In the genomic region with DNA sequence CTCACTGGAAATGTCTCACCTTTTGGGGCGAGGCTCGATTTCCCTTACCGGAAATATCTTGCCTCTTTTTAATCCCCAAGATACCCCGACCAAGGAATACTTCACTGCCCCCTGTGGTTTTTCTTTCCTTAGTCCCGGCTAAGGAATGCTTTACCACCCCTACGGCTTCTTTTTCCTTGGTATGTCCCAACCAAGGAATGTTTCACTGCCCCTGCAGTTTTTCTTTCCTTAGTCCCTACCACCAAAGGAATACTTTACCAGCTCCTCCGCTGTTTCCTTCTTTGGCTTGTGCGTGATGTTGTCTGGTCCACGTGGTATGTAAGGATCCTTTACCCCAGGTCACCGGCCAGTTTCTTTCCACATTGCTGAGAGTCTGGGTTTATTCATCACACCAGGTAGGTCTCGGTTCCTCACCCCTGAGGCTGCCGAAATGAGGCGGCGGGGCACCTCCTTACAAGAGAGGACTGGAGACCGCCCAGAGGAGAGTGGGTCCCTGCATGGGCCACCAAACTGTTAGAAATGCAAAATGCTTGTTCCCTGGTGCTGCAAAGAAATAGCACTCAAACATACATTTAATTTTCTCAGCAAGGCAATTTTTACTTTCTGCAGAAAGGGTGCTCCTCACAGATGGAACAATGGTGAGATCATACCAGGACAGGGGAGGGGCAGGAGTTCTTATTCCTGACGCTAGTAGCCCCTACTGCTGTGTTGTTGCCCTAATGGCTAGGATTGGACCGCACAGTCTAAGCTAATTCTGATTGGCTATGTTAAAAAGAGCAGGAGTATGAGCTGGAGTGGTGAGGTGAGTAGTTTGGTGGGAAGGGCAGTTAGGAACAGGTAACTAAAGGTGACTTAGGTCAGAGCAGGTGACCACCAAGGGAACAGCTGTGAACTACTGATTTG, we compare ENCODE assay signal across 28 cellular contexts. TPM values are rescaled to one million over a fixed set of nuclear protein-coding genes. Genes with fewer than 3 reads are reported as not detected.
DNase-seq lines count a peak whose midpoint lies in the region; ATAC-seq, FAIRE-seq and TF ChIP-seq lines count a peak whose summit lies in the region.
"Had no signal": no experiment of that assay in that cellular context is flagged by ENCODE, and none has a peak within 500 bp of the region (broad histone marks: within the 10 kb centered on the region; RNA-seq: fewer than 3 reads in every experiment).

No MANE protein-coding gene starts in this region.

- no peak for FAIRE-seq in HepG2 (lab: Jason Lieb, UNC)
- FAIRE-seq: A204.1, keratinocyte had no signal

- in situ Hi-C loops in HepG2 (cut with HindIII; ENCODE audit: extremely low pct_ligation_motif_present, low pct_unique_long_range_greater_than_20kb): no loop called here

- H3K27me3 ChIP-seq in HepG2 (ENCODE audit: control insufficient read depth in 1 of 2, insufficient read depth in 2 of 2, low read length in 2 of 2): no peaks in the 10 kb centered on the region
- H3K27me3 ChIP-seq in right lobe of liver: no peaks in the 10 kb centered on the region
- no peaks in the 10 kb centered on the region for H3K27me3 ChIP-seq in mesendoderm (ENCODE audit: insufficient read depth, low read length, poor library complexity)
- H3K27me3 ChIP-seq: brain microvascular endothelial cell, MG63, suprapubic skin had no signal

- no peaks in the 10 kb centered on the region for H4K20me1 ChIP-seq in HepG2 (ENCODE audit: insufficient read depth, low read length)

- no peak overlapping the region for H2BK15ac ChIP-seq in mesendoderm (replicated peaks; ENCODE audit: low read depth)

- no peak overlapping the region for H4K8ac ChIP-seq in mesendoderm (ENCODE audit: low read depth, low read length)

- intact Hi-C loops in HepG2 (cut with micrococcal nuclease; ENCODE audit: unreplicated experiment): no loop called here
- intact Hi-C loops in right lobe of liver (cut with DNase I): no loop called here

- H3K9me3 ChIP-seq in HepG2 (ENCODE audit: low read length): peaks cover 25% of the 10 kb centered on the region
- H3K9me3 ChIP-seq in right lobe of liver: peaks cover 0 to 15% (median 4%) of the 10 kb centered on the region in 4 donors

- no peak overlapping the region for H3K27ac ChIP-seq in HepG2 (ENCODE audit: extremely low read length, insufficient read depth, low read length)
- H3K27ac ChIP-seq in right lobe of liver: no peak overlapping the region
- no peak overlapping the region for H3K27ac ChIP-seq in mesendoderm (ENCODE audit: low read depth, low read length)
- H3K27ac ChIP-seq: brain microvascular endothelial cell, epithelial cell of prostate, suprapubic skin had no signal

- POLR2A ChIA-PET in HepG2 (lab: Yijun Ruan, JAX): interaction anchor here (0.9 to 1.2 kb wide), 2 partner anchors 17 to 152 kb away, joined by 3 read pairs; partner anchors contain the start of gene RNU4ATAC

- H3K4ac ChIP-seq in mesendoderm (ENCODE audit: low read depth, low read length): no peak overlapping the region

- H3K79me1 ChIP-seq in mesendoderm (ENCODE audit: low read length): no peaks in the 10 kb centered on the region

- H2AK5ac ChIP-seq in mesendoderm (ENCODE audit: low read length): no peak overlapping the region

- no peaks in the 10 kb centered on the region for H3K36me3 ChIP-seq in HepG2 (replicated peaks in 1 of 2; ENCODE audit: control insufficient read depth in 1 of 2, insufficient read depth in 2 of 2, low read length in 2 of 2)
- H3K36me3 ChIP-seq in right lobe of liver: no peaks in the 10 kb centered on the region
- H3K36me3 ChIP-seq in mesendoderm (ENCODE audit: control insufficient read depth, insufficient read depth, low read length): no peaks in the 10 kb centered on the region
- H3K36me3 ChIP-seq: brain microvascular endothelial cell, MG63, suprapubic skin had no signal

- no TSS peak for BruUV-seq in HepG2 (replicated peaks; lab: Mats Ljungman, UMichigan)

- H3K4me3 Mint-ChIP-seq in chondrocyte (ENCODE audit: unreplicated experiment): peak overlapping the region; percentile 71
- no peak overlapping the region for H3K4me3 Mint-ChIP-seq in effector memory CD8-positive, alpha-beta T cell
- H3K4me3 Mint-ChIP-seq: activated CD8-positive, alpha-beta T cell treated with anti-CD3 and anti-CD28 coated beads for 36 hours; activated naive CD4-positive, alpha-beta T cell treated with anti-CD3 and anti-CD28 coated beads, Interleukin-2, amount 10 ng/mL, durations not matched to agents 7 days and 5 days; activated T-helper 1 cell treated with anti-CD3 and anti-CD28 coated beads, Interleukin-12 subunit alpha, Interleukin-12 subunit beta, Interleukin-2, Interleukin-4 antibody, amounts not matched to agents 30 ng/mL and 10 ng/mL and 1 ng/mL, durations not matched to agents 14 hours and 24 hours and 36 hours; naive thymus-derived CD4-positive, alpha-beta T cell had no signal

- TF ChIP-seq POLR2A in HepG2 (IDR thresholded peaks at IDR 0.05; ENCODE audit: insufficient read depth in 1 of 2, low read depth in 2 of 2, low read length in 2 of 2): no peak
- TF ChIP-seq POLR2A in right lobe of liver (IDR thresholded peaks at IDR 0.05): no peak

- H3K4me1 Mint-ChIP-seq in chondrocyte (ENCODE audit: low read depth): peaks cover 9% of the 10 kb centered on the region
- no peaks in the 10 kb centered on the region for H3K4me1 Mint-ChIP-seq in effector memory CD8-positive, alpha-beta T cell (ENCODE audit: low read depth in 2 of 2)

- 61% methylated on average over 17 of the region's 17 CpGs for WGBS in HepG2 (ENCODE audit: low lambda C conversion rate)
- WGBS in right lobe of liver (ENCODE audit: insufficient coverage, low coverage, low lambda C conversion rate, missing lambda C conversion rate): 80% methylated on average over 16 of the region's 17 CpGs
- no CpG with 5 or more reads among the region's 17 CpGs for WGBS in mesendoderm (ENCODE audit: extremely low coverage, insufficient coverage, low lambda C conversion rate)

- H3K56ac ChIP-seq in mesendoderm (ENCODE audit: low read length): no peak overlapping the region

- peaks cover 35% of the 10 kb centered on the region for H3K9me3 Mint-ChIP-seq in chondrocyte (ENCODE audit: low read depth)
- H3K9me3 Mint-ChIP-seq in effector memory CD8-positive, alpha-beta T cell: peaks cover 2 to 17% of the 10 kb centered on the region in 2 donors

- no peak overlapping the region for H3K18ac ChIP-seq in mesendoderm (ENCODE audit: low read length)

- H2AFZ ChIP-seq in HepG2 (ENCODE audit: low read length): no peak overlapping the region

- no peak overlapping the region for H3K4me2 ChIP-seq in HepG2 (ENCODE audit: low read depth, low read length)
- H3K4me2 ChIP-seq in mesendoderm (ENCODE audit: low read length): no peak overlapping the region

- no peak overlapping the region for H3K9ac ChIP-seq in HepG2 (ENCODE audit: insufficient read depth, low read depth, low read length)
- H3K9ac ChIP-seq in mesendoderm (ENCODE audit: low read length): no peak overlapping the region

- no peak for TF ChIP-seq RAD21 in HepG2 (CRISPR knock-in tag; IDR thresholded peaks at IDR 0.05)

- no peak for TF ChIP-seq CTCF in HepG2 (CRISPR knock-in tag; IDR thresholded peaks at IDR 0.05)
- no peak for TF ChIP-seq CTCF in right lobe of liver (IDR thresholded peaks at IDR 0.05)
- no peak for TF ChIP-seq CTCF in chondrocyte (IDR thresholded peaks at IDR 0.05)

- H3K27ac Mint-ChIP-seq in chondrocyte (ENCODE audit: unreplicated experiment): peak overlapping the region; percentile 57
- no peak overlapping the region for H3K27ac Mint-ChIP-seq in effector memory CD8-positive, alpha-beta T cell
- H3K27ac Mint-ChIP-seq: activated CD8-positive, alpha-beta T cell treated with anti-CD3 and anti-CD28 coated beads for 36 hours; activated naive CD4-positive, alpha-beta T cell treated with anti-CD3 and anti-CD28 coated beads, Interleukin-2, amount 10 ng/mL, durations not matched to agents 7 days and 5 days; activated T-helper 1 cell treated with anti-CD3 and anti-CD28 coated beads, Interleukin-12 subunit alpha, Interleukin-12 subunit beta, Interleukin-2, Interleukin-4 antibody, amounts not matched to agents 30 ng/mL and 10 ng/mL and 1 ng/mL, durations not matched to agents 14 hours and 24 hours and 36 hours had no signal

- no peak overlapping the region for H4K5ac ChIP-seq in mesendoderm (ENCODE audit: low read length)

- H3K79me2 ChIP-seq in HepG2 (ENCODE audit: insufficient read depth, low read length) (no peaks in the 10 kb centered on the region), mesendoderm (ENCODE audit: control insufficient read depth, insufficient read depth, low read length) (no peaks in the 10 kb centered on the region)

- CTCF ChIA-PET in HepG2 (lab: Yijun Ruan, JAX; ENCODE audit: low intra/inter-chr PET ratio, low total read pairs): no interaction called here

- no peak overlapping the region for H2BK120ac ChIP-seq in mesendoderm (ENCODE audit: low read depth, low read length)

- DNase-seq in HepG2 (ENCODE audit: low spot score) (no peak), right lobe of liver (no peak), chondrocyte (ENCODE audit: low spot score) (no peak), mesendoderm (peak; percentile 23), DMS 273 (lab: John Stamatoyannopoulos, UW; ENCODE audit: unreplicated experiment) (no peak), anterior cingulate cortex (lab: John Stamatoyannopoulos, UW) (no peak)
- DNase-seq in effector memory CD8-positive, alpha-beta T cell: no peak
- DNase-seq: activated CD8-positive, alpha-beta memory T cell treated with anti-CD3 and anti-CD28 coated beads, Interleukin-2, amount 50 U/mL, for 48 hours; activated CD8-positive, alpha-beta T cell treated with anti-CD3 and anti-CD28 coated beads for 36 hours; activated naive CD4-positive, alpha-beta T cell treated with anti-CD3 and anti-CD28 coated beads, Interleukin-2, amount 10 ng/mL, durations not matched to agents 7 days and 5 days; brain microvascular endothelial cell; DMS79; GDM1; hypothalamus; KBM-7; left ventricle myocardium superior; MG63; midbrain; naive thymus-derived CD4-positive, alpha-beta T cell; NCI-H2029 treated with DMSO at 0.1 percent for 48 hours; stimulated activated naive CD4-positive, alpha-beta T cell treated with Interleukin-2 at 50 U/mL for 16 hours had no signal

- ATAC-seq in HepG2 (no peak), right lobe of liver (no peak), GM18907 (IDR thresholded peaks at IDR 0.05; ENCODE audit: unreplicated experiment) (no peak)
- no peak for ATAC-seq in effector memory CD8-positive, alpha-beta T cell (replicated peaks)
- ATAC-seq: activated CD8-positive, alpha-beta T cell treated with anti-CD3 and anti-CD28 coated beads for 36 hours; left ventricle myocardium superior; naive thymus-derived CD4-positive, alpha-beta T cell; Right ventricle myocardium inferior had no signal

- H3K4me1 ChIP-seq in HepG2 (ENCODE audit: insufficient read depth, low read length) (peaks cover 19% of the 10 kb centered on the region), right lobe of liver (no peaks in the 10 kb centered on the region), mesendoderm (ENCODE audit: control insufficient read depth, low read depth, low read length) (no peaks in the 10 kb centered on the region)
- H3K4me1 ChIP-seq: suprapubic skin had no signal

- no peak overlapping the region for H3K23ac ChIP-seq in mesendoderm (ENCODE audit: low read length)

- H3K36me3 Mint-ChIP-seq in chondrocyte (ENCODE audit: low read depth): peaks cover 11% of the 10 kb centered on the region
- no peaks in the 10 kb centered on the region for H3K36me3 Mint-ChIP-seq in effector memory CD8-positive, alpha-beta T cell (ENCODE audit: insufficient read depth)

- no peaks in the 10 kb centered on the region for H3K27me3 Mint-ChIP-seq in chondrocyte (ENCODE audit: low read depth)
- no peaks in the 10 kb centered on the region for H3K27me3 Mint-ChIP-seq in effector memory CD8-positive, alpha-beta T cell
- H3K27me3 Mint-ChIP-seq: activated CD8-positive, alpha-beta T cell treated with anti-CD3 and anti-CD28 coated beads for 36 hours had no signal

- no peak for TF ChIP-seq EP300 in HepG2 (IDR thresholded peaks at IDR 0.05; ENCODE audit: low read depth in 2 of 2, low read length in 2 of 2)
- TF ChIP-seq EP300 in HepG2 (CRISPR knock-in tag; IDR thresholded peaks at IDR 0.05; ENCODE audit: borderline replicate concordance): no peak

- no peak overlapping the region for H2BK5ac ChIP-seq in mesendoderm (ENCODE audit: low read length)

- H3K4me3 ChIP-seq in HepG2 (replicated peaks in 1 of 3; ENCODE audit: insufficient read depth in 1 of 3, low read depth in 2 of 3, low read length in 3 of 3): no peak overlapping the region
- no peak overlapping the region for H3K4me3 ChIP-seq in right lobe of liver
- H3K4me3 ChIP-seq in mesendoderm (ENCODE audit: low read length): peak overlapping the region; percentile 28
- H3K4me3 ChIP-seq: MG63, suprapubic skin had no signal

RNA-seq across cellular contexts. Expression of gene CLASP1, which starts 33.4 kb away (rescaled TPM):
- 47.9 and 63.6 TPM in 2 replicates for total RNA-seq in HepG2 (2016; rRNA removed; fragmentation: Illumina TruSeq; extraction: Trizol)
- 24.7 and 26.3 TPM in 2 replicates for total RNA-seq in HepG2 (2016; cell fraction: cytosol; rRNA removed; fragmentation: Illumina TruSeq; extraction: Trizol; ENCODE audit: low read depth)
- 46.4 and 58.7 TPM in 2 replicates for total RNA-seq in HepG2 (2016; cell fraction: insoluble cytoplasmic fraction; rRNA removed; fragmentation: Illumina TruSeq; extraction: Trizol)
- total RNA-seq in HepG2 (2016; cell fraction: membrane; rRNA removed; fragmentation: Illumina TruSeq; extraction: Trizol): 21.5 and 29.4 TPM in 2 replicates
- 111 and 117 TPM in 2 replicates for total RNA-seq in HepG2 (2016; cell fraction: nucleus; rRNA removed; fragmentation: Illumina TruSeq; extraction: Trizol)
- 9.4 and 11.7 TPM in 2 replicates for polyA plus RNA-seq in HepG2 (2011; rRNA removed)
- 4.0 and 4.5 TPM in 2 replicates for polyA plus RNA-seq in HepG2 (2011; cell fraction: cytosol; rRNA removed)
- 52.6 and 54.9 TPM in 2 replicates for polyA plus RNA-seq in HepG2 (2011; cell fraction: nucleus; rRNA removed)
- 33.3 and 40.1 TPM in 2 replicates for polyA plus RNA-seq in HepG2 (2012)
- polyA plus RNA-seq in HepG2 (2016; cell fraction: cytosol; fragmentation: Illumina TruSeq; extraction: Trizol; ENCODE audit: low read depth): 0.78 and 1.2 TPM in 2 replicates
- 21.9 and 26.0 TPM in 2 replicates for polyA plus RNA-seq in HepG2 (2016; cell fraction: insoluble cytoplasmic fraction; fragmentation: Illumina TruSeq; extraction: Trizol; ENCODE audit: low read depth)
- polyA plus RNA-seq in HepG2 (2016; cell fraction: membrane; fragmentation: Illumina TruSeq; extraction: Trizol; ENCODE audit: low read depth): 3.2 and 4.0 TPM in 2 replicates
- 56.7 and 58.9 TPM in 2 replicates for polyA plus RNA-seq in HepG2 (2016; cell fraction: nucleus; fragmentation: Illumina TruSeq; extraction: Trizol; ENCODE audit: insufficient read depth, low read depth)
- polyA minus RNA-seq in HepG2 (2011; rRNA and poly(A)+ RNA removed; ENCODE audit: low replicate concordance): 22.8 and 49.1 TPM in 2 replicates
- polyA minus RNA-seq in HepG2 (2011; cell fraction: cytosol; rRNA and poly(A)+ RNA removed): 20.9 and 21.4 TPM in 2 replicates
- 240 and 255 TPM in 2 replicates for polyA minus RNA-seq in HepG2 (2011; cell fraction: nucleus; rRNA and poly(A)+ RNA removed)
- total RNA-seq in right lobe of liver: 10 to 100 TPM; 19.7 to 32.4 (median 24.1) TPM
- total RNA-seq in chondrocyte: 56.0 to 71.3 TPM (median 57.9 TPM) in 3 replicates
- 17.6 TPM for polyA plus RNA-seq in mesendoderm (2013, experiment 1 of 2)
- polyA plus RNA-seq in mesendoderm (2013, experiment 2 of 2): 17.0 TPM

RNA-seq across cellular contexts. Expression of gene NIFK, which starts 54.0 kb away (rescaled TPM):
- total RNA-seq in HepG2 (2016; rRNA removed; fragmentation: Illumina TruSeq; extraction: Trizol) (105 and 178 TPM in 2 replicates), right lobe of liver (10 to 100 TPM; 13.9 to 37.7 (median 27.2) TPM), chondrocyte (35.5 to 40.5 TPM (median 39.8 TPM) in 3 replicates)
- total RNA-seq in HepG2 (2016; cell fraction: cytosol; rRNA removed; fragmentation: Illumina TruSeq; extraction: Trizol; ENCODE audit: low read depth): 18.3 and 18.6 TPM in 2 replicates
- 106 and 182 TPM in 2 replicates for total RNA-seq in HepG2 (2016; cell fraction: insoluble cytoplasmic fraction; rRNA removed; fragmentation: Illumina TruSeq; extraction: Trizol)
- 33.2 and 34.0 TPM in 2 replicates for total RNA-seq in HepG2 (2016; cell fraction: membrane; rRNA removed; fragmentation: Illumina TruSeq; extraction: Trizol)
- total RNA-seq in HepG2 (2016; cell fraction: nucleus; rRNA removed; fragmentation: Illumina TruSeq; extraction: Trizol): 39.8 and 54.5 TPM in 2 replicates
- polyA plus RNA-seq in HepG2 (2011; rRNA removed): 14.9 and 19.6 TPM in 2 replicates
- polyA plus RNA-seq in HepG2 (2011; cell fraction: cytosol; rRNA removed): 9.0 and 13.7 TPM in 2 replicates
- polyA plus RNA-seq in HepG2 (2011; cell fraction: nucleus; rRNA removed): 5.2 and 12.4 TPM in 2 replicates
- 39.3 and 65.4 TPM in 2 replicates for polyA plus RNA-seq in HepG2 (2012)
- polyA plus RNA-seq in HepG2 (2016; cell fraction: cytosol; fragmentation: Illumina TruSeq; extraction: Trizol; ENCODE audit: low read depth): 14.4 and 19.1 TPM in 2 replicates
- 191 and 215 TPM in 2 replicates for polyA plus RNA-seq in HepG2 (2016; cell fraction: insoluble cytoplasmic fraction; fragmentation: Illumina TruSeq; extraction: Trizol; ENCODE audit: low read depth)
- polyA plus RNA-seq in HepG2 (2016; cell fraction: membrane; fragmentation: Illumina TruSeq; extraction: Trizol; ENCODE audit: low read depth): 25.3 and 26.0 TPM in 2 replicates
- 82.1 and 84.7 TPM in 2 replicates for polyA plus RNA-seq in HepG2 (2016; cell fraction: nucleus; fragmentation: Illumina TruSeq; extraction: Trizol; ENCODE audit: insufficient read depth, low read depth)
- polyA minus RNA-seq in HepG2 (2011; rRNA and poly(A)+ RNA removed; ENCODE audit: low replicate concordance): 9.1 and 13.2 TPM in 2 replicates
- polyA minus RNA-seq in HepG2 (2011; cell fraction: cytosol; rRNA and poly(A)+ RNA removed): 8.3 and 8.9 TPM in 2 replicates
- polyA minus RNA-seq in HepG2 (2011; cell fraction: nucleus; rRNA and poly(A)+ RNA removed): 15.1 and 22.1 TPM in 2 replicates
- polyA plus RNA-seq in mesendoderm (2013, experiment 1 of 2): 194 TPM
- polyA plus RNA-seq in mesendoderm (2013, experiment 2 of 2): 191 TPM
